1 cellular context compared by ENCODE assay signal in genomic region chr1:25018878-25019277, GRCh38.
TF ChIP-seq lines count a peak whose summit lies in the region.

No MANE protein-coding gene starts in this region.

TF ChIP-seq in IMR-90, 13 proteins besides CTCF, POLR2A, EP300 and RAD21:
- TF ChIP-seq MAFK (IDR thresholded peaks at IDR 0.05; ENCODE audit: low read depth, low read length) (no peak), RCOR1 (IDR thresholded peaks at IDR 0.05; ENCODE audit: insufficient replicate concordance, low read length) (no peak), CHD1 (IDR thresholded peaks at IDR 0.05; ENCODE audit: low read depth, low read length) (no peak), USF2 (IDR thresholded peaks at IDR 0.05; ENCODE audit: low read depth, low read length) (no peak), RFX5 (IDR thresholded peaks at IDR 0.05; ENCODE audit: low read depth, low read length) (no peak), MAZ (IDR thresholded peaks at IDR 0.05; ENCODE audit: borderline replicate concordance, low read depth, low read length) (no peak), SMC3 (IDR thresholded peaks at IDR 0.05; ENCODE audit: low read depth, low read length) (no peak), MXI1 (IDR thresholded peaks at IDR 0.05; ENCODE audit: borderline replicate concordance, low read depth, low read length) (no peak)
